Comparison of ENCODE assay signal across 1 cellular context in genomic region chr4:72376901-72377300, GRCh38.
TF ChIP-seq lines count a peak whose summit lies in the region.

No MANE protein-coding gene starts in this region.

TF ChIP-seq in HepG2, 621 proteins besides CTCF, POLR2A, EP300 and RAD21 (continued from another document):
- no peak for TF ChIP-seq CEBPZ (IDR thresholded peaks at IDR 0.05; ENCODE audit: low read length)
- no peak for TF ChIP-seq ZNF609 (CRISPR knock-in tag; IDR thresholded peaks at IDR 0.05; ENCODE audit: borderline replicate concordance)
- TF ChIP-seq ZNF432 (CRISPR knock-in tag; IDR thresholded peaks at IDR 0.05; ENCODE audit: borderline replicate concordance), result no peak
- no peak for TF ChIP-seq TOE1 (CRISPR knock-in tag; IDR thresholded peaks at IDR 0.05)
- no peak for TF ChIP-seq GATAD2A (CRISPR knock-in tag; IDR thresholded peaks at IDR 0.05)
- no peak for TF ChIP-seq BORCS8-MEF2B (CRISPR knock-in tag; IDR thresholded peaks at IDR 0.05)
- TF ChIP-seq ZNF720 (CRISPR knock-in tag; IDR thresholded peaks at IDR 0.05), result no peak
